ENCODE assay signal across 1 cellular context in the genomic region with DNA sequence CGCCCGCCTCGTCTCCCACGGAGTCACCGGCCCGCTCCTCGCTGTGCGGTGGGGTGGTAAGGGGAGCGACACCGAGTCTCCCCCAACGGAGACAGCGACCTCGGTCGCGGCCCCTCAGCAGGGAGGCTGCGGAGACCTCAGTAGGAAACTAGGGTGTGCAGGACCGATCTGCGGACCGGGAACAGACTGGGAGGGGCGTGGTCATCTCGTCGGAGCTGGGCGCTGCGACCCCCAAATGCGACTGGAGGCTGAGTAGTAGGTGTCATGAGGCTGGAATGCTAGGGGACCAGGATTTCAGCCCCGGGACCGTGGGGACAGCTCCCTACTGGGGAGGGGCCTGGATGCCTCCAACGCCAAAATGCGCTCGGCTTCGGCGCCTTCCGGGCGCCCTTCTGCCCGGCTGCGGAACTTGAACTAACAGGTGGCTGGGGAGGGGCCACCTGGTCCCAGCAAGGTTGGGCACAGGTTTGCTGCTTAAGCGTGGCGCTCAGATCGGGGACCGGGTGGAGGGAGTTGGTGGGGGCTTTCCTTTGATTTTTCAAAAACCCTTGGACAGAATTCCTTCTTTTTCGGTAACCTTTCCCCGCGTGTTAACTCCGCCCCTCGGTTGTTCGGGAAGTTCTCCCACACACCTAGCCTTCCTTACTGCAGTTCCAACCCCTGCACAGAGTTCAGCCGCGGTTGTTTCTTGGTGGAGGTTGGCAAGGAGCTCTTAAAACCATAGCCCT.
TF ChIP-seq lines count a peak whose summit lies in the region.

No MANE protein-coding gene starts in this region.

TF ChIP-seq in H1, 55 proteins besides CTCF, POLR2A, EP300 and RAD21:
- TF ChIP-seq NRF1 (IDR thresholded peaks at IDR 0.05; ENCODE audit: low read depth, low read length) (no peak), KDM1A (IDR thresholded peaks at IDR 0.05; ENCODE audit: borderline replicate concordance, low read length) (no peak), JUN (IDR thresholded peaks at IDR 0.05; ENCODE audit: low read depth, low read length) (no peak), CHD1 (IDR thresholded peaks at IDR 0.05; ENCODE audit: low read depth, low read length) (no peak), HDAC6 (IDR thresholded peaks at IDR 0.05; ENCODE audit: low read depth, low read length) (no peak), PHF8 (conservative IDR thresholded peaks at IDR 0.05; ENCODE audit: low read depth, low read length) (no peak), RBBP5 (IDR thresholded peaks at IDR 0.05; ENCODE audit: borderline replicate concordance, low read depth, low read length) (no peak), TEAD4 (IDR thresholded peaks at IDR 0.05; ENCODE audit: low read depth, low read length) (0 out of 2 replicates have a peak, but pooled peaks have one; percentile 15), BACH1 (IDR thresholded peaks at IDR 0.05; ENCODE audit: low read length) (no peak), TBP (IDR thresholded peaks at IDR 0.05; ENCODE audit: low read depth, low read length) (no peak), SIX5 (IDR thresholded peaks at IDR 0.05; ENCODE audit: low read depth, low read length) (no peak), CTBP2 (IDR thresholded peaks at IDR 0.05; ENCODE audit: borderline replicate concordance, insufficient read depth, insufficient read length, low read length) (no peak), TAF1 (IDR thresholded peaks at IDR 0.05; ENCODE audit: low read depth, low read length) (no peak), CBX8 (IDR thresholded peaks at IDR 0.05; ENCODE audit: borderline replicate concordance, low read depth, low read length) (no peak), SP2 (IDR thresholded peaks at IDR 0.05; ENCODE audit: low read length) (no peak), ATF2 (IDR thresholded peaks at IDR 0.05; ENCODE audit: low read length) (no peak), CHD2 (IDR thresholded peaks at IDR 0.05; ENCODE audit: low read length) (no peak), HDAC2 (IDR thresholded peaks at IDR 0.05; ENCODE audit: borderline replicate concordance in 1 of 2, low read depth in 2 of 2, low read length in 2 of 2) (no peak), ZNF274 (IDR thresholded peaks at IDR 0.05; ENCODE audit: borderline replicate concordance, extremely low read depth, low read length) (no peak), POU5F1 (IDR thresholded peaks at IDR 0.05; ENCODE audit: low read depth, low read length) (no peak), SIRT6 (IDR thresholded peaks at IDR 0.05; ENCODE audit: low read length) (no peak), NANOG (IDR thresholded peaks at IDR 0.05; ENCODE audit: insufficient read depth, low read depth, low read length, poor library complexity, severe bottlenecking) (no peak), POLR2AphosphoS5 (IDR thresholded peaks at IDR 0.05; ENCODE audit: low read depth, low read length) (no peak), SIN3A (conservative IDR thresholded peaks at IDR 0.05 in 1 of 2, IDR thresholded peaks at IDR 0.05 in 1 of 2; ENCODE audit: low read depth in 1 of 2, low read length in 2 of 2) (peak in 1 of 2 experiments; percentile 43; a peak in 1 of 4 replicates), SAP30 (IDR thresholded peaks at IDR 0.05; ENCODE audit: insufficient read depth, insufficient replicate concordance, low read length) (no peak), GABPA (IDR thresholded peaks at IDR 0.05; ENCODE audit: borderline replicate concordance, insufficient read depth, low read length) (no peak), YY1 (IDR thresholded peaks at IDR 0.05; ENCODE audit: low read depth, low read length) (no peak), EGR1 (IDR thresholded peaks at IDR 0.05; ENCODE audit: borderline replicate concordance, low read depth, low read length) (no peak), SRF (IDR thresholded peaks at IDR 0.05; ENCODE audit: low read depth, low read length) (no peak), RNF2 (IDR thresholded peaks at IDR 0.05; ENCODE audit: borderline replicate concordance, low read depth, low read length, missing control alignments, poor library complexity, severe bottlenecking) (no peak), KDM4A (IDR thresholded peaks at IDR 0.05; ENCODE audit: low read depth, low read length, severe bottlenecking) (peak; percentile 9), EZH2 (IDR thresholded peaks at IDR 0.05; ENCODE audit: low read depth, low read length, severe bottlenecking) (peak; percentile 15), SUZ12 (IDR thresholded peaks at IDR 0.05; ENCODE audit: low read length) (no peak)
- TF ChIP-seq, protein P1, sequence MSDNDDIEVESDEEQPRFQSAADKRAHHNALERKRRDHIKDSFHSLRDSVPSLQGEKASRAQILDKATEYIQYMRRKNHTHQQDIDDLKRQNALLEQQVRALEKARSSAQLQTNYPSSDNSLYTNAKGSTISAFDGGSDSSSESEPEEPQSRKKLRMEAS (IDR thresholded peaks at IDR 0.05): peak; percentile 8; the same call in 1 of the 2 replicates
TF ChIP-seq in H1: peak in this region for 5.
